22 cellular contexts compared by ENCODE assay signal in genomic region chr11:30786392-30787120, GRCh38.
DNase-seq lines count a peak whose midpoint lies in the region; ATAC-seq, FAIRE-seq and TF ChIP-seq lines count a peak whose summit lies in the region.
"Had no signal": no experiment of that assay in that cellular context is flagged by ENCODE, and none has a peak within 500 bp of the region (broad histone marks: within the 10 kb centered on the region; RNA-seq: fewer than 3 reads in every experiment).

No MANE protein-coding gene starts in this region.

- CTCF ChIA-PET in Calu3 (lab: Charles Lee) = no interaction called here
- CTCF ChIA-PET in A673 (lab: Charles Lee) = no interaction called here

- H3K4me3 Mint-ChIP-seq in Calu3 (ENCODE audit: low read depth, unreplicated experiment) (peak overlapping the region; percentile 35), astrocyte (ENCODE audit: unreplicated experiment) (no peak overlapping the region)
- H3K4me3 Mint-ChIP-seq: activated CD8-positive, alpha-beta memory T cell treated with anti-CD3 and anti-CD28 coated beads, Interleukin-2, amount 10 ng/mL, durations not matched to agents 7 days and 5 days; activated T-helper 17 cell treated with anti-CD3 and anti-CD28 coated beads, Interleukin-2, amount 50 U/mL, for 72 hours; GM23338; nephron progenitor cell had no signal

- H3K36me3 Mint-ChIP-seq in Calu3 (ENCODE audit: insufficient read depth, unreplicated experiment) = peaks cover 4% of the 10 kb centered on the region
- H3K36me3 Mint-ChIP-seq in astrocyte (ENCODE audit: low read depth, unreplicated experiment) = no peaks in the 10 kb centered on the region
- H3K36me3 Mint-ChIP-seq: activated CD8-positive, alpha-beta memory T cell treated with anti-CD3 and anti-CD28 coated beads, Interleukin-2, amount 10 ng/mL, durations not matched to agents 7 days and 5 days had no signal

- H3K9me3 Mint-ChIP-seq in Calu3 (ENCODE audit: low read depth, unreplicated experiment) (peaks cover 5% of the 10 kb centered on the region), astrocyte (ENCODE audit: unreplicated experiment) (no peaks in the 10 kb centered on the region)

- H3K4me3 ChIP-seq in astrocyte (ENCODE audit: insufficient read depth, low read depth, low read length) (no peak overlapping the region), pancreas (no peak overlapping the region), A673 (ENCODE audit: low read depth, low read length, poor library complexity, severe bottlenecking) (no peak overlapping the region)
- H3K4me3 ChIP-seq: esophagus squamous epithelium, GM23338, prostate gland, thoracic aorta had no signal

- H3K4me1 ChIP-seq in astrocyte (ENCODE audit: insufficient read depth, low read length) = no peaks in the 10 kb centered on the region
- H3K4me1 ChIP-seq in pancreas = peaks cover 0 to 8% (median 4%) of the 10 kb centered on the region in 3 donors
- H3K4me1 ChIP-seq in A673 (ENCODE audit: insufficient read depth, low read length, poor library complexity, severe bottlenecking) = peaks cover 13% of the 10 kb centered on the region
- H3K4me1 ChIP-seq: prostate gland had no signal

- TF ChIP-seq CTCF in Calu3 (IDR thresholded peaks at IDR 0.05; ENCODE audit: unreplicated experiment) (no peak), astrocyte (IDR thresholded peaks at IDR 0.05; ENCODE audit: insufficient read depth, low read depth, low read length) (no peak), pancreas (IDR thresholded peaks at IDR 0.05) (no peak), A673 (conservative IDR thresholded peaks at IDR 0.05; ENCODE audit: low read depth, low read length) (no peak)

- DNase-seq in Calu3 = no peak
- DNase-seq in astrocyte (ENCODE audit: low read depth) = peak; percentile 14
- peak; percentile 40 for DNase-seq in iris pigment epithelial cell (ENCODE audit: low read depth)
- no peak for DNase-seq in pancreas
- no peak for DNase-seq in NCI-H1092 treated with DMSO at 0.1 percent for 48 hours (lab: John Stamatoyannopoulos, UW)
- no peak for DNase-seq in A673 (ENCODE audit: low spot score)
- DNase-seq in ureter (ENCODE audit: low spot score) = no peak
- no peak for DNase-seq in occipital lobe (lab: John Stamatoyannopoulos, UW)
- DNase-seq: activated CD8-positive, alpha-beta memory T cell treated with anti-CD3 and anti-CD28 coated beads, Interleukin-2, amount 10 ng/mL, durations not matched to agents 7 days and 5 days; caudate nucleus; esophagus squamous epithelium; head of caudate nucleus; Kasumi-1; mesenchymal stem cell; NCI-H1417; NCI-H526; nephron progenitor cell; stimulated activated CD4-positive, alpha-beta T cell treated with anti-CD3 and anti-CD28 coated beads, Interleukin-12 subunit alpha, Interleukin-12 subunit beta, amount 100 ng/mL, for 4 hours had no signal

- peak; percentile 74 to 92 (median 80) for ATAC-seq in pancreas
- ATAC-seq: activated CD8-positive, alpha-beta memory T cell treated with anti-CD3 and anti-CD28 coated beads, Interleukin-2, amount 10 ng/mL, durations not matched to agents 7 days and 5 days; activated T-helper 17 cell treated with anti-CD3 and anti-CD28 coated beads, Interleukin-2, amount 50 U/mL, for 72 hours; GM23338 had no signal

- no peaks in the 10 kb centered on the region for H4K20me1 ChIP-seq in astrocyte (ENCODE audit: insufficient read depth, low read length)

- no peak overlapping the region for H3K4me2 ChIP-seq in astrocyte (ENCODE audit: low read length)
- H3K4me2 ChIP-seq: GM23338 had no signal

- 14 to 19% methylated on average over 2 of the region's 2 CpGs for WGBS in pancreas, 2 donors

- H3K27ac ChIP-seq in astrocyte (ENCODE audit: low read depth, low read length) = no peak overlapping the region
- peak overlapping the region in 1 of 4 donors; percentile 36 for H3K27ac ChIP-seq in pancreas
- no peak overlapping the region for H3K27ac ChIP-seq in A673 (ENCODE audit: low read depth, low read length, poor library complexity, severe bottlenecking)
- H3K27ac ChIP-seq: esophagus squamous epithelium, prostate gland, thoracic aorta had no signal

- no peaks in the 10 kb centered on the region for H3K27me3 ChIP-seq in astrocyte (ENCODE audit: insufficient read depth, low read length)
- H3K27me3 ChIP-seq in pancreas = no peaks in the 10 kb centered on the region
- no peaks in the 10 kb centered on the region for H3K27me3 ChIP-seq in A673 (replicated peaks; ENCODE audit: insufficient read depth, low read depth, low read length, poor library complexity)
- H3K27me3 ChIP-seq: esophagus squamous epithelium had no signal

- H3K27me3 Mint-ChIP-seq in Calu3 (ENCODE audit: unreplicated experiment) (no peaks in the 10 kb centered on the region), astrocyte (ENCODE audit: low read depth, unreplicated experiment) (peaks cover 3% of the 10 kb centered on the region)
- H3K27me3 Mint-ChIP-seq: activated CD8-positive, alpha-beta memory T cell treated with anti-CD3 and anti-CD28 coated beads, Interleukin-2, amount 10 ng/mL, durations not matched to agents 7 days and 5 days; activated T-helper 17 cell treated with anti-CD3 and anti-CD28 coated beads, Interleukin-2, amount 50 U/mL, for 72 hours had no signal

- H3K9ac ChIP-seq in astrocyte (ENCODE audit: low read length) = no peak overlapping the region

- H3K9me3 ChIP-seq in astrocyte (ENCODE audit: insufficient read depth, low read depth, low read length) (no peaks in the 10 kb centered on the region), pancreas (no peaks in the 10 kb centered on the region), A673 (ENCODE audit: low read depth, low read length, poor library complexity, severe bottlenecking) (no peaks in the 10 kb centered on the region)
- H3K9me3 ChIP-seq: esophagus squamous epithelium, prostate gland, thoracic aorta had no signal

- no peaks in the 10 kb centered on the region for H3K36me3 ChIP-seq in astrocyte (ENCODE audit: insufficient read depth, low read length)
- H3K36me3 ChIP-seq in pancreas = no peaks in the 10 kb centered on the region
- no peaks in the 10 kb centered on the region for H3K36me3 ChIP-seq in A673 (ENCODE audit: insufficient read depth, low read length, poor library complexity, severe bottlenecking)
- H3K36me3 ChIP-seq: esophagus squamous epithelium, prostate gland, thoracic aorta had no signal

- FAIRE-seq in astrocyte (lab: Jason Lieb, UNC) = no peak
- FAIRE-seq in pancreas (lab: Jason Lieb, UNC) = peak; percentile 71

- intact Hi-C loops in Calu3 (cut with micrococcal nuclease; ENCODE audit: unreplicated experiment) = no loop called here
- intact Hi-C loops in pancreas (cut with DNase I) = no loop called here
- intact Hi-C loops in A673 (cut with micrococcal nuclease; ENCODE audit: unreplicated experiment) = no loop called here

- peaks cover 8% of the 10 kb centered on the region for H3K4me1 Mint-ChIP-seq in Calu3 (ENCODE audit: low read depth, unreplicated experiment)
- H3K4me1 Mint-ChIP-seq in astrocyte (ENCODE audit: low read depth, unreplicated experiment) = no peaks in the 10 kb centered on the region
- H3K4me1 Mint-ChIP-seq: activated CD8-positive, alpha-beta memory T cell treated with anti-CD3 and anti-CD28 coated beads, Interleukin-2, amount 10 ng/mL, durations not matched to agents 7 days and 5 days; activated T-helper 17 cell treated with anti-CD3 and anti-CD28 coated beads, Interleukin-2, amount 50 U/mL, for 72 hours; GM23338 had no signal

- BruUV-seq in Calu3 (replicated peaks; lab: Mats Ljungman, UMichigan) = no TSS peak
- BruUV-seq in A673 (replicated peaks; lab: Mats Ljungman, UMichigan) = no TSS peak

- H3K79me2 ChIP-seq in astrocyte (ENCODE audit: insufficient read depth, low read length) = no peaks in the 10 kb centered on the region

- POLR2A ChIA-PET in A673 (lab: Charles Lee; ENCODE audit: low non-redundant PET) = no interaction called here

- H3K27ac Mint-ChIP-seq in Calu3 (ENCODE audit: unreplicated experiment) (peak overlapping the region; percentile 51), astrocyte (ENCODE audit: unreplicated experiment) (no peak overlapping the region)
- H3K27ac Mint-ChIP-seq: activated CD8-positive, alpha-beta memory T cell treated with anti-CD3 and anti-CD28 coated beads, Interleukin-2, amount 10 ng/mL, durations not matched to agents 7 days and 5 days; activated T-helper 17 cell treated with anti-CD3 and anti-CD28 coated beads, Interleukin-2, amount 50 U/mL, for 72 hours; GM23338; nephron progenitor cell had no signal

- H2AFZ ChIP-seq in astrocyte (ENCODE audit: low read depth, low read length) = no peak overlapping the region
- H2AFZ ChIP-seq: GM23338 had no signal

Comparison
In these comparisons a context has a peak if more than half of its experiments do, and no peak if none do; other contexts are left out.
1. DNase-seq: peak in astrocyte (single experiment) and iris pigment epithelial cell (single experiment); none in Calu3 (single experiment), pancreas (0 of 6), NCI-H1092 treated with DMSO at 0.1 percent for 48 hours (single experiment), A673 (single experiment), ureter (single experiment) and occipital lobe (single experiment).